ENCODE assay signal across 8 cellular contexts in the genomic region with DNA sequence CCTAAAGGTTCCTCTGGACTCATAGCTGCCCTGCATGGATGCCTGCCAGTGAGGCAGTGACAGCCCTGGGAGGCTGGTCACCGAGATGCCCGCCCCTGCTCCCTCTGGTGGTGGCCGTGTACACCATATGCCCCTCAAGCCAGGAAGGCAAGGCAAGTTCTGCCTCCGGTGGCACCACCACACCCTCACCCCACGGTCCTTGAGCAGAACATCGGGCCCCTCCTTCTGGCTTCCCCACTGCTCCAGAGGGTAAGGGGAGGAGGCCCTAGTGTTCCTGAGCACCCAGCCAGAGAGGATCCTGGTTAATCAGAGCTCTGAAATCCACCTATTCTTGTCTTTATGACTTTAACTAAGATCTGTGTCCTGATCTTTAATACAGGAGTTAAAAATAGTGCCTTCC. TPM values are rescaled to one million over a fixed set of nuclear protein-coding genes. Genes with fewer than 3 reads are reported as not detected.
DNase-seq lines count a peak whose midpoint lies in the region; ATAC-seq and TF ChIP-seq lines count a peak whose summit lies in the region.

No MANE protein-coding gene starts in this region.

- H3K9me3 ChIP-seq in A673 (ENCODE audit: low read depth, low read length, poor library complexity, severe bottlenecking), result no peaks in the 10 kb centered on the region
- H3K9me3 ChIP-seq in DOHH2 (ENCODE audit: control insufficient read depth, insufficient read depth, low read length), result no peaks in the 10 kb centered on the region
- H3K9me3 ChIP-seq in duodenal mucosa (ENCODE audit: control insufficient read depth in 1 of 2, low read length in 2 of 2), result no peaks in the 10 kb centered on the region
- H3K9me3 ChIP-seq in neural progenitor cell (ENCODE audit: low read depth), result no peaks in the 10 kb centered on the region

- H3K36me3 Mint-ChIP-seq in T-helper 2 cell treated with Interferon-gamma antibody and Interleukin-4, amounts not matched to agents 5 μg/mL and 100 μg/mL, for 36 hours (ENCODE audit: low read depth), result no peaks in the 10 kb centered on the region
- H3K36me3 Mint-ChIP-seq in neural progenitor cell, result peaks cover 17% of the 10 kb centered on the region

- no TSS peak for BruUV-seq in A673 (replicated peaks; lab: Mats Ljungman, UMichigan)

- H4K20me1 ChIP-seq in DOHH2 (ENCODE audit: control insufficient read depth, insufficient read depth, low read depth, low read length) (no peaks in the 10 kb centered on the region), neural progenitor cell (ENCODE audit: low read depth) (no peaks in the 10 kb centered on the region)

- peak; percentile 66 for DNase-seq in A673 (ENCODE audit: low spot score)
- DNase-seq in T-helper 2 cell treated with Interferon-gamma antibody and Interleukin-4, amounts not matched to agents 5 μg/mL and 100 μg/mL, for 36 hours (ENCODE audit: low spot score), result peak; percentile 73
- peak; percentile 69 for DNase-seq in neural progenitor cell (ENCODE audit: low spot score)
- DNase-seq in NCI-H1048 (lab: John Stamatoyannopoulos, UW), result no peak

- H3K4me3 ChIP-seq in A673 (ENCODE audit: low read depth, low read length, poor library complexity, severe bottlenecking) (no peak overlapping the region), DOHH2 (ENCODE audit: low read length) (no peak overlapping the region), duodenal mucosa (ENCODE audit: low read depth in 1 of 2, low read length in 2 of 2) (no peak overlapping the region), neural progenitor cell (no peak overlapping the region)

- no peak overlapping the region for H3K27ac ChIP-seq in A673 (ENCODE audit: low read depth, low read length, poor library complexity, severe bottlenecking)
- H3K27ac ChIP-seq in DOHH2 (ENCODE audit: low read depth, low read length), result no peak overlapping the region
- peak overlapping the region; percentile 76 for H3K27ac ChIP-seq in duodenal mucosa (ENCODE audit: low read depth, low read length)
- no peak overlapping the region for H3K27ac ChIP-seq in neural progenitor cell

- H3K27ac Mint-ChIP-seq in T-helper 2 cell treated with Interferon-gamma antibody and Interleukin-4, amounts not matched to agents 5 μg/mL and 100 μg/mL, for 36 hours, result peak overlapping the region; percentile 6
- no peak overlapping the region for H3K27ac Mint-ChIP-seq in neural progenitor cell

- no peaks in the 10 kb centered on the region for H3K27me3 ChIP-seq in A673 (replicated peaks; ENCODE audit: insufficient read depth, low read depth, low read length, poor library complexity)
- no peaks in the 10 kb centered on the region for H3K27me3 ChIP-seq in DOHH2 (ENCODE audit: control insufficient read depth, low read length)
- no peaks in the 10 kb centered on the region for H3K27me3 ChIP-seq in duodenal mucosa (ENCODE audit: control insufficient read depth in 1 of 2, insufficient read depth in 2 of 2, low read length in 2 of 2)
- H3K27me3 ChIP-seq in neural progenitor cell, result no peaks in the 10 kb centered on the region

- peaks cover 7% of the 10 kb centered on the region for H3K4me1 Mint-ChIP-seq in T-helper 2 cell treated with Interferon-gamma antibody and Interleukin-4, amounts not matched to agents 5 μg/mL and 100 μg/mL, for 36 hours (ENCODE audit: low read depth)
- no peaks in the 10 kb centered on the region for H3K4me1 Mint-ChIP-seq in neural progenitor cell

- H3K4me1 ChIP-seq in A673 (ENCODE audit: insufficient read depth, low read length, poor library complexity, severe bottlenecking) (no peaks in the 10 kb centered on the region), DOHH2 (ENCODE audit: control insufficient read depth, low read length) (peaks cover 16% of the 10 kb centered on the region), duodenal mucosa (ENCODE audit: control insufficient read depth in 1 of 2, insufficient read depth in 2 of 2, low read length in 2 of 2) (peaks cover 34 to 44% of the 10 kb centered on the region in 2 donors), neural progenitor cell (peaks cover 4% of the 10 kb centered on the region)

- H2AFZ ChIP-seq in neural progenitor cell (replicated peaks), result no peak overlapping the region

- ATAC-seq in HG03159 (IDR thresholded peaks at IDR 0.05; ENCODE audit: unreplicated experiment), result peak; percentile 63
- ATAC-seq in GM19467 (IDR thresholded peaks at IDR 0.05; ENCODE audit: unreplicated experiment), result no peak

- intact Hi-C loops in A673 (cut with micrococcal nuclease; ENCODE audit: unreplicated experiment), result loop anchor here (2.0 kb wide), 1 partner anchor 107 kb away; no protein-coding TSS in a partner anchor

- H3K4me2 ChIP-seq in DOHH2 (ENCODE audit: low read length), result no peak overlapping the region
- no peak overlapping the region for H3K4me2 ChIP-seq in neural progenitor cell

- peak overlapping the region; percentile 89 to 94 for H3K9ac ChIP-seq in duodenal mucosa (ENCODE audit: low read depth in 1 of 2, low read length in 2 of 2)
- H3K9ac ChIP-seq in neural progenitor cell, result no peak overlapping the region

- no peaks in the 10 kb centered on the region for H3K27me3 Mint-ChIP-seq in T-helper 2 cell treated with Interferon-gamma antibody and Interleukin-4, amounts not matched to agents 5 μg/mL and 100 μg/mL, for 36 hours (ENCODE audit: low read depth)
- peaks cover 2% of the 10 kb centered on the region for H3K27me3 Mint-ChIP-seq in neural progenitor cell (ENCODE audit: insufficient read depth, low read depth)

- H3K79me2 ChIP-seq in DOHH2 (ENCODE audit: control insufficient read depth, low read length) (no peaks in the 10 kb centered on the region), neural progenitor cell (ENCODE audit: low read depth) (no peaks in the 10 kb centered on the region)

- no peak overlapping the region for H3K4me3 Mint-ChIP-seq in T-helper 2 cell treated with Interferon-gamma antibody and Interleukin-4, amounts not matched to agents 5 μg/mL and 100 μg/mL, for 36 hours
- no peak overlapping the region for H3K4me3 Mint-ChIP-seq in neural progenitor cell

- POLR2A ChIA-PET in A673 (lab: Charles Lee; ENCODE audit: low non-redundant PET), result no interaction called here

- H3F3A ChIP-seq in DOHH2 (ENCODE audit: control insufficient read depth, insufficient read depth), result no peaks in the 10 kb centered on the region
- no peaks in the 10 kb centered on the region for H3F3A ChIP-seq in neural progenitor cell (ENCODE audit: low read depth)

- H3K36me3 ChIP-seq in A673 (ENCODE audit: insufficient read depth, low read length, poor library complexity, severe bottlenecking), result no peaks in the 10 kb centered on the region
- H3K36me3 ChIP-seq in DOHH2 (ENCODE audit: control insufficient read depth, low read length), result peaks cover 27% of the 10 kb centered on the region
- H3K36me3 ChIP-seq in duodenal mucosa (ENCODE audit: control insufficient read depth in 1 of 2, insufficient read depth in 2 of 2, low read length in 2 of 2), result no peaks in the 10 kb centered on the region
- H3K36me3 ChIP-seq in neural progenitor cell, result no peaks in the 10 kb centered on the region

- H3K9me3 Mint-ChIP-seq in T-helper 2 cell treated with Interferon-gamma antibody and Interleukin-4, amounts not matched to agents 5 μg/mL and 100 μg/mL, for 36 hours, result no peaks in the 10 kb centered on the region
- H3K9me3 Mint-ChIP-seq in neural progenitor cell, result peaks cover 7% of the 10 kb centered on the region

- H3K9me2 ChIP-seq in DOHH2 (replicated peaks; ENCODE audit: control insufficient read depth, low read length), result no peaks in the 10 kb centered on the region

- TF ChIP-seq CTCF in A673 (conservative IDR thresholded peaks at IDR 0.05; ENCODE audit: low read depth, low read length) (peak; percentile 69), DOHH2 (IDR thresholded peaks at IDR 0.05; ENCODE audit: low read depth, low read length, poor library complexity, severe bottlenecking) (peak; percentile 76), neural progenitor cell (IDR thresholded peaks at IDR 0.05) (peak; percentile 60)

- CTCF ChIA-PET in A673 (lab: Charles Lee), result interaction anchor here (1.0 to 1.6 kb wide), 3 partner anchors 45 to 107 kb away, joined by 3 to 7 read pairs (median 3); no protein-coding TSS in a partner anchor

RNA-seq across cellular contexts. Expression of gene S100A14, which starts 1.6 kb away (rescaled TPM):
- total RNA-seq in A673 (2021) (not detected in 2 replicates), neural progenitor cell (ENCODE audit: low replicate concordance) (not detected in 2 replicates)

RNA-seq across cellular contexts. Expression of gene S100A16, which starts 4.7 kb away (rescaled TPM):
- total RNA-seq in A673 (2021) (0.43 TPM in 1 of 2 replicates, not detected in the other), neural progenitor cell (ENCODE audit: low replicate concordance) (12.4 and 13.1 TPM in 2 replicates)

RNA-seq across cellular contexts. Expression of gene S100A13, which starts 9.6 kb away (rescaled TPM):
- total RNA-seq in A673 (2021), result 11.0 and 18.0 TPM in 2 replicates
- total RNA-seq in neural progenitor cell (ENCODE audit: low replicate concordance), result 78.9 and 87.4 TPM in 2 replicates

RNA-seq across cellular contexts. Expression of gene S100A1, which starts 10.6 kb away (rescaled TPM):
- total RNA-seq in A673 (2021) (0.72 TPM in 1 of 2 replicates, not detected in the other), neural progenitor cell (ENCODE audit: low replicate concordance) (0.74 TPM in 1 of 2 replicates, not detected in the other)

RNA-seq across cellular contexts. Expression of gene CHTOP, which starts 16.2 kb away (rescaled TPM):
- total RNA-seq in A673 (2021), result 99.8 and 101 TPM in 2 replicates
- 96.1 and 104 TPM in 2 replicates for total RNA-seq in neural progenitor cell (ENCODE audit: low replicate concordance)
